Comparison of ENCODE assay signal across 8 cellular contexts in genomic region chr13:25286969-25287961, GRCh38. TPM values are rescaled to one million over a fixed set of nuclear protein-coding genes. Genes with fewer than 3 reads are reported as not detected.
A peak's percentile ranks its signal among the peaks of the same experiment; 100 is the strongest.
DNase-seq lines count a peak whose midpoint lies in the region; FAIRE-seq and TF ChIP-seq lines count a peak whose summit lies in the region.

Gene MTMR6 (minus strand): TSS chr13:25287488. CDS start chr13:25287247, 241 bp downstream.

- TF ChIP-seq CTCF in Loucy (conservative IDR thresholded peaks at IDR 0.05; ENCODE audit: low read length) = peak; percentile 86
- peak; percentile 100 for TF ChIP-seq CTCF in neural crest cell (conservative IDR thresholded peaks at IDR 0.05)

- H3K9me2 ChIP-seq in Loucy (replicated peaks; ENCODE audit: low read depth, low read length) = no peaks in the 10 kb centered on the region

- no peaks in the 10 kb centered on the region for H3K36me3 ChIP-seq in Loucy (ENCODE audit: insufficient read depth, low read length)

- in situ Hi-C loops in G401 (cut with HindIII; ENCODE audit: low sequenced_read_pairs) = no loop called here

- H3K27me3 ChIP-seq in Loucy (ENCODE audit: insufficient read depth, low read length, poor library complexity, severe bottlenecking) = no peaks in the 10 kb centered on the region

- H3K9me3 ChIP-seq in Loucy (ENCODE audit: insufficient read depth, low read depth, low read length) = no peaks in the 10 kb centered on the region

- peaks cover 29% of the 10 kb centered on the region for H4K20me1 ChIP-seq in Loucy (ENCODE audit: insufficient read depth, low read length, poor library complexity, severe bottlenecking)

- H3K4me3 ChIP-seq in Loucy (ENCODE audit: low read length, poor library complexity, severe bottlenecking) = peak within 1 kb of the TSS; percentile 99

- peak; percentile 55; the same call in 1 of the 2 replicates for TF ChIP-seq POLR2A in H54 (IDR thresholded peaks at IDR 0.05; ENCODE audit: low read depth, low read length)

- H3K79me2 ChIP-seq in Loucy (ENCODE audit: insufficient read depth, low read length) = peaks cover 47% of the 10 kb centered on the region

- DNase-seq in G401 (ENCODE audit: low spot score) = peak; percentile 89
- DNase-seq in H54 (ENCODE audit: insufficient read length, low spot score) = peak; percentile 63
- DNase-seq in SHP77 treated with DMSO at 0.1 percent for 48 hours (lab: John Stamatoyannopoulos, UW) = peak; percentile 77
- DNase-seq in activated gamma-delta T cell (lab: John Stamatoyannopoulos, UW) = peak; percentile 89
- DNase-seq in fibroblast of the conjunctiva (ENCODE audit: low read depth) = peak; percentile 77
- peak; percentile 96 for DNase-seq in neural crest cell (ENCODE audit: low read depth, low spot score)
- DNase-seq in stromal cell of bone marrow (ENCODE audit: low read depth) = peak; percentile 72

- no peaks in the 10 kb centered on the region for H3K36me3 Mint-ChIP-seq in neural crest cell (ENCODE audit: low read depth)

- peak within 1 kb of the TSS; percentile 86 for H3K27ac Mint-ChIP-seq in neural crest cell (ENCODE audit: unreplicated experiment)

- peaks cover 3% of the 10 kb centered on the region; the same call in 1 of the 2 replicates for H3F3A ChIP-seq in Loucy (ENCODE audit: low read depth)

- peak within 1 kb of the TSS; percentile 97 for H3K4me2 ChIP-seq in Loucy (ENCODE audit: low read depth, low read length, poor library complexity, severe bottlenecking)

- FAIRE-seq in H54 (lab: Jason Lieb, UNC) = no peak

- H3K9ac ChIP-seq in Loucy (ENCODE audit: low read depth, low read length, poor library complexity, severe bottlenecking) = peak within 1 kb of the TSS; percentile 95

- H3K27me3 Mint-ChIP-seq in neural crest cell (ENCODE audit: low read depth) = peaks cover 29% of the 10 kb centered on the region

- peak within 1 kb of the TSS; percentile 96 for H3K4me3 Mint-ChIP-seq in neural crest cell

- no peaks in the 10 kb centered on the region for H3K9me3 Mint-ChIP-seq in neural crest cell

- H2AFZ ChIP-seq in Loucy (ENCODE audit: low read length) = peak within 1 kb of the TSS; percentile 98

- H3K4me1 Mint-ChIP-seq in neural crest cell = peaks cover 21% of the 10 kb centered on the region

- H3K4me1 ChIP-seq in Loucy (ENCODE audit: insufficient read depth, low read length, poor library complexity, severe bottlenecking) = peaks cover 48% of the 10 kb centered on the region

RNA-seq across cellular contexts. Expression of gene MTMR6, which starts in this region (rescaled TPM):
- 10.0 and 15.0 TPM in 2 replicates for total RNA-seq in G401 (2014; rRNA removed; shearing (Covaris generic))
- 14.5 and 14.8 TPM in 2 replicates for total RNA-seq in neural crest cell

Comparison
In these comparisons a context has a peak if more than half of its experiments do, and no peak if none do; other contexts are left out.
1. Peak in every context shown above with its lines: DNase-seq and H3K4me3 ChIP-seq.